In genomic region chr15:65970937-65971740, GRCh38 we compare ENCODE assay signal across 25 cellular contexts.
A peak's percentile ranks its signal among the peaks of the same experiment; 100 is the strongest.
DNase-seq lines count a peak whose midpoint lies in the region; ATAC-seq and TF ChIP-seq lines count a peak whose summit lies in the region.
"Had no signal": no experiment of that assay in that cellular context is flagged by ENCODE, and none has a peak within 500 bp of the region (broad histone marks: within the 10 kb centered on the region; RNA-seq: fewer than 3 reads in every experiment).

No MANE protein-coding gene starts in this region.

- intact Hi-C loops in heart left ventricle (cut with DNase I), result no loop called here

- no peaks in the 10 kb centered on the region for H3K9me3 Mint-ChIP-seq in memory B cell

- H3K27ac Mint-ChIP-seq in memory B cell, result peak overlapping the region; percentile 12

- H3K4me1 Mint-ChIP-seq in memory B cell, result no peaks in the 10 kb centered on the region

- H3K4me1 ChIP-seq in RWPE2 (ENCODE audit: insufficient read depth, poor library complexity, severe bottlenecking) (no peaks in the 10 kb centered on the region), heart left ventricle (no peaks in the 10 kb centered on the region)
- H3K4me1 ChIP-seq: adrenal gland, spleen, stomach, tibial nerve had no signal

- peaks cover 29% of the 10 kb centered on the region for H3K27me3 Mint-ChIP-seq in memory B cell

- H3K36me3 Mint-ChIP-seq in memory B cell, result no peaks in the 10 kb centered on the region

- H3K27ac ChIP-seq in RWPE2 (ENCODE audit: poor library complexity, severe bottlenecking) (no peak overlapping the region), heart left ventricle (no peak overlapping the region)
- H3K27ac ChIP-seq: adrenal gland, BLaER1, RWPE1, spleen, stomach, tibial nerve had no signal

- TF ChIP-seq POLR2A in heart left ventricle (IDR thresholded peaks at IDR 0.05), result no peak

- no peaks in the 10 kb centered on the region for H3K27me3 ChIP-seq in RWPE2 (ENCODE audit: insufficient read depth, poor library complexity, severe bottlenecking)
- peaks cover 0 to 67% (median 15%) of the 10 kb centered on the region in 9 donors for H3K27me3 ChIP-seq in heart left ventricle
- H3K27me3 ChIP-seq: BLaER1 had no signal

- H3K9me3 ChIP-seq in RWPE2 (ENCODE audit: severe bottlenecking) (no peaks in the 10 kb centered on the region), heart left ventricle (no peaks in the 10 kb centered on the region)
- H3K9me3 ChIP-seq: adrenal gland, spleen, stomach had no signal

- H3K4me3 ChIP-seq in RWPE2 (ENCODE audit: severe bottlenecking), result no peak overlapping the region
- H3K4me3 ChIP-seq in heart left ventricle, result no peak overlapping the region
- H3K4me3 ChIP-seq: adrenal gland, BLaER1, spleen, stomach, tibial nerve had no signal

- DNase-seq in NCI-H1417 (lab: John Stamatoyannopoulos, UW), result peak in 2 of 3 experiments; percentile 44 to 60
- DNase-seq in NCI-H1417 treated with DMSO at 0.1 percent for 48 hours (lab: John Stamatoyannopoulos, UW), result no peak
- DNase-seq in LoVo (ENCODE audit: low spot score), result peak; percentile 57
- no peak for DNase-seq in RWPE2 (ENCODE audit: low spot score)
- no peak for DNase-seq in memory B cell (ENCODE audit: low spot score in 2 of 2)
- DNase-seq in heart left ventricle, result no peak
- no peak for DNase-seq in NCI-H2081 treated with DMSO at 0.1 percent for 48 hours (lab: John Stamatoyannopoulos, UW)
- DNase-seq in HUDEP-2 (lab: John Stamatoyannopoulos, UW; ENCODE audit: unreplicated experiment in 76 of 76), result no peak
- DNase-seq: activated T-cell treated with anti-CD3 and anti-CD28 coated beads, Interleukin-2, amount 50 U/mL, for 1 hour; adrenal gland; COR-L47; cortex of kidney; KBM-7; kidney glomerular epithelial cell; MV-4-11; NCI-H187 treated with DMSO at 0.1 percent for 48 hours; NCI-H510A; occipital lobe; spleen; stimulated activated CD4-positive, alpha-beta T cell treated with anti-CD3 and anti-CD28 coated beads, Interleukin-4, amount 100 ng/mL, for 1 hour; stomach; T-helper 9 cell had no signal

- ATAC-seq in RWPE2 (ENCODE audit: low read depth) (peak; percentile 29; the same call in 1 of the 3 replicates), memory B cell (ENCODE audit: low read depth) (no peak), heart left ventricle (no peak)

- WGBS in heart left ventricle, 4 donors, result 66 to 72% (median 70%) methylated on average over 8 of the region's 8 CpGs

- no peak overlapping the region for H3K4me3 Mint-ChIP-seq in memory B cell

- TF ChIP-seq CTCF in RWPE2 (IDR thresholded peaks at IDR 0.05; ENCODE audit: poor library complexity, severe bottlenecking) (no peak), heart left ventricle (IDR thresholded peaks at IDR 0.05) (no peak)

- H3K36me3 ChIP-seq in RWPE2 (ENCODE audit: low read depth) (no peaks in the 10 kb centered on the region), heart left ventricle (no peaks in the 10 kb centered on the region)
- H3K36me3 ChIP-seq: adrenal gland, BLaER1, spleen, stomach, tibial nerve had no signal

Comparison
In these comparisons a context has a peak if more than half of its experiments do, and no peak if none do; other contexts are left out.
1. DNase-seq: peak in NCI-H1417 (2 of 3) and LoVo (single experiment); none in NCI-H1417 treated with DMSO at 0.1 percent for 48 hours (single experiment), RWPE2 (single experiment), memory B cell (0 of 2), heart left ventricle (0 of 5), NCI-H2081 treated with DMSO at 0.1 percent for 48 hours (single experiment) and HUDEP-2 (0 of 76).